ENCODE assay signal across 21 cellular contexts in the genomic region with DNA sequence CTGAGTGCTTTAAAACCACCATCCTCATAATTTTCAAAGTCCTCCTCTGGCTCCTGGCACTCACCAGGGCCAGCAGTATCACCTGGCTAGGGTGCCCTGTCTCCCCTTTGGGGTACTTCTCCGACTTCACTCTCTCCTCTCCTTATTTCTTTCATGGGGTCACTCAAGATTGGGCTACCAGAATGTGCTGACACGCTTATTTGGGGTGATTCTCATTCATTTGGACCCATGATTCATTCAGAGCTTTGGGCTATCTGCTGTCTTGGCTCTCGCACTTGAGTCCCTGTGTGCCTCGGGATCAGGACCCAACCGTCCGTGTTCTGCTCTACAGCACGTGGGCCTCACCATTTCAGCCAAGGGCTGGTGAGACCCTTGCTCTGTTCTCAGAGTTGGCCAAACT.
A peak's percentile ranks its signal among the peaks of the same experiment; 100 is the strongest.
DNase-seq lines count a peak whose midpoint lies in the region; ATAC-seq, FAIRE-seq and TF ChIP-seq lines count a peak whose summit lies in the region.
"Had no signal": no experiment of that assay in that cellular context is flagged by ENCODE, and none has a peak within 500 bp of the region (broad histone marks: within the 10 kb centered on the region; RNA-seq: fewer than 3 reads in every experiment).

No MANE protein-coding gene starts in this region.

- TF ChIP-seq EP300 in HepG2 (IDR thresholded peaks at IDR 0.05; ENCODE audit: low read depth in 2 of 2, low read length in 2 of 2) = no peak
- no peak for TF ChIP-seq EP300 in HepG2 (CRISPR knock-in tag; IDR thresholded peaks at IDR 0.05; ENCODE audit: borderline replicate concordance)

- no peak overlapping the region for H2BK20ac ChIP-seq in IMR-90 (ENCODE audit: low read depth, low read length)

- WGBS in HepG2 (ENCODE audit: low lambda C conversion rate) = 85% methylated on average over 6 of the region's 7 CpGs
- WGBS in right lobe of liver (ENCODE audit: insufficient coverage, low coverage, low lambda C conversion rate, missing lambda C conversion rate) = 89% methylated on average over 7 of the region's 7 CpGs
- WGBS in IMR-90 (ENCODE audit: extremely low coverage in 2 of 2, insufficient read length in 1 of 2), 2 experiments = 100% methylated on average over 1 of the region's 7 CpGs; no CpG with 5 or more reads in 1 of the 2 experiments

- H3K9me1 ChIP-seq in IMR-90 (ENCODE audit: insufficient read depth, low read length) = no peaks in the 10 kb centered on the region; the same call in 1 of the 2 replicates

- no peak overlapping the region for H3K4me3 Mint-ChIP-seq in stimulated activated effector memory CD8-positive, alpha-beta T cell treated with anti-CD3 and anti-CD28 coated beads, Interleukin-12 subunit alpha, Interleukin-12 subunit beta, amount 100 ng/mL, for 72 hours
- H3K4me3 Mint-ChIP-seq: CD4-positive, alpha-beta memory T cell; CD4-positive, CD25-positive, alpha-beta regulatory T cell; CD8-positive, alpha-beta memory T cell had no signal

- no peak overlapping the region for H2AK9ac ChIP-seq in IMR-90 (replicated peaks; ENCODE audit: low read depth, low read length, poor library complexity)

- H2AK5ac ChIP-seq in IMR-90 (ENCODE audit: low read depth, low read length) = no peak overlapping the region

- H3K79me2 ChIP-seq in HepG2 (ENCODE audit: insufficient read depth, low read length) = no peaks in the 10 kb centered on the region

- TF ChIP-seq CTCF in HepG2 (CRISPR knock-in tag; IDR thresholded peaks at IDR 0.05) (no peak), right lobe of liver (IDR thresholded peaks at IDR 0.05) (no peak), IMR-90 (conservative IDR thresholded peaks at IDR 0.05; ENCODE audit: low read depth, low read length) (no peak)

- H2BK120ac ChIP-seq in IMR-90 (ENCODE audit: low read depth, low read length) = no peak overlapping the region

- H3K27ac Mint-ChIP-seq in stimulated activated effector memory CD8-positive, alpha-beta T cell treated with anti-CD3 and anti-CD28 coated beads, Interleukin-12 subunit alpha, Interleukin-12 subunit beta, amount 100 ng/mL, for 72 hours = no peak overlapping the region
- H3K27ac Mint-ChIP-seq: CD14-positive monocyte; CD4-positive, alpha-beta memory T cell; CD4-positive, CD25-positive, alpha-beta regulatory T cell had no signal

- dilution Hi-C loops in IMR-90 (cut with HindIII; ENCODE audit: low sequenced_read_pairs, unreplicated experiment) = no loop called here

- H3K4me1 Mint-ChIP-seq in stimulated activated effector memory CD8-positive, alpha-beta T cell treated with anti-CD3 and anti-CD28 coated beads, Interleukin-12 subunit alpha, Interleukin-12 subunit beta, amount 100 ng/mL, for 72 hours = peaks cover 6% of the 10 kb centered on the region
- H3K4me1 Mint-ChIP-seq: CD4-positive, CD25-positive, alpha-beta regulatory T cell; CD8-positive, alpha-beta memory T cell had no signal

- H2BK15ac ChIP-seq in IMR-90 (ENCODE audit: low read depth, low read length) = no peak overlapping the region

- in situ Hi-C loops in HepG2 (cut with HindIII; ENCODE audit: extremely low pct_ligation_motif_present, low pct_unique_long_range_greater_than_20kb) (no loop called here), IMR-90 (cut with MboI; ENCODE audit: low sequenced_read_pairs) (no loop called here)

- ATAC-seq in HepG2 (no peak), right lobe of liver (no peak), IMR-90 (ENCODE audit: low read depth) (no peak), GM18858 (IDR thresholded peaks at IDR 0.05; ENCODE audit: unreplicated experiment) (no peak)
- peak; percentile 15 for ATAC-seq in stimulated activated effector memory CD8-positive, alpha-beta T cell treated with anti-CD3 and anti-CD28 coated beads, Interleukin-12 subunit alpha, Interleukin-12 subunit beta, amount 100 ng/mL, for 72 hours

- no peak overlapping the region for H3K9ac ChIP-seq in HepG2 (ENCODE audit: insufficient read depth, low read depth, low read length)
- no peak overlapping the region for H3K9ac ChIP-seq in IMR-90 (ENCODE audit: low read depth, low read length)
- H3K9ac ChIP-seq: BLaER1 had no signal

- CTCF ChIA-PET in HepG2 (lab: Yijun Ruan, JAX; ENCODE audit: low intra/inter-chr PET ratio, low total read pairs) (no interaction called here), IMR-90 (lab: Yijun Ruan, JAX) (no interaction called here)

- H3K36me3 ChIP-seq in HepG2 (replicated peaks in 1 of 2; ENCODE audit: control insufficient read depth in 1 of 2, insufficient read depth in 2 of 2, low read length in 2 of 2) (no peaks in the 10 kb centered on the region), right lobe of liver (no peaks in the 10 kb centered on the region), IMR-90 (ENCODE audit: control insufficient read depth, insufficient read depth, low read length) (no peaks in the 10 kb centered on the region)
- H3K36me3 ChIP-seq: BE2C, BLaER1 had no signal

- H3K4ac ChIP-seq in IMR-90 (ENCODE audit: low read depth, low read length) = no peak overlapping the region

- H3K56ac ChIP-seq in IMR-90 (ENCODE audit: extremely low read depth, insufficient read depth, low read length) = no peak overlapping the region

- no TSS peak for BruUV-seq in HepG2 (replicated peaks; lab: Mats Ljungman, UMichigan)
- BruUV-seq in IMR-90 (replicated peaks; lab: Mats Ljungman, UMichigan) = no TSS peak

- no peak overlapping the region for H4K5ac ChIP-seq in IMR-90 (ENCODE audit: low read depth, low read length)

- H3K36me3 Mint-ChIP-seq in stimulated activated effector memory CD8-positive, alpha-beta T cell treated with anti-CD3 and anti-CD28 coated beads, Interleukin-12 subunit alpha, Interleukin-12 subunit beta, amount 100 ng/mL, for 72 hours = no peaks in the 10 kb centered on the region
- H3K36me3 Mint-ChIP-seq: CD14-positive monocyte; CD4-positive, alpha-beta memory T cell; CD4-positive, CD25-positive, alpha-beta regulatory T cell; CD8-positive, alpha-beta memory T cell had no signal

- intact Hi-C loops in HepG2 (cut with micrococcal nuclease; ENCODE audit: unreplicated experiment) (loop anchor here (5.0 kb wide), 2 partner anchors 38 to 68 kb away; partner anchors contain the start of gene NEDD4L), right lobe of liver (cut with DNase I) (no loop called here), IMR-90 (cut with micrococcal nuclease) (loop anchor here (5.0 kb wide), 1 partner anchor 68 kb away; the partner anchor contains the start of gene NEDD4L)

- H2BK5ac ChIP-seq in IMR-90 (ENCODE audit: low read depth, low read length, poor library complexity, severe bottlenecking) = no peak overlapping the region

- FAIRE-seq in HepG2 (lab: Jason Lieb, UNC) = no peak
- FAIRE-seq: G401.6, GM12891 had no signal

- H4K91ac ChIP-seq in IMR-90 (ENCODE audit: insufficient read depth, low read depth, low read length) = no peak overlapping the region

- no peak for TF ChIP-seq POLR2A in HepG2 (IDR thresholded peaks at IDR 0.05; ENCODE audit: insufficient read depth in 1 of 2, low read depth in 2 of 2, low read length in 2 of 2)
- no peak for TF ChIP-seq POLR2A in right lobe of liver (IDR thresholded peaks at IDR 0.05)
- no peak for TF ChIP-seq POLR2A in IMR-90 (IDR thresholded peaks at IDR 0.05; ENCODE audit: low read depth, low read length)

- H3K18ac ChIP-seq in IMR-90 (ENCODE audit: low read depth, low read length) = no peak overlapping the region

- H3K4me2 ChIP-seq in HepG2 (ENCODE audit: low read depth, low read length) (no peak overlapping the region), IMR-90 (ENCODE audit: low read depth, low read length) (no peak overlapping the region)
- H3K4me2 ChIP-seq: BLaER1 had no signal

- H3K27me3 ChIP-seq in HepG2 (ENCODE audit: control insufficient read depth in 1 of 2, insufficient read depth in 2 of 2, low read length in 2 of 2) (no peaks in the 10 kb centered on the region), right lobe of liver (no peaks in the 10 kb centered on the region), IMR-90 (ENCODE audit: control insufficient read depth, insufficient read depth, low read length) (peaks cover 9% of the 10 kb centered on the region)
- H3K27me3 ChIP-seq: BE2C, BLaER1 had no signal

- no peak overlapping the region for H3K23ac ChIP-seq in IMR-90 (ENCODE audit: low read depth, low read length)

- DNase-seq in HepG2 (ENCODE audit: low spot score) (no peak), right lobe of liver (no peak), IMR-90 (no peak), NCI-H2196 treated with DMSO at 0.1 percent for 48 hours (lab: John Stamatoyannopoulos, UW; ENCODE audit: unreplicated experiment) (no peak)
- DNase-seq in stimulated activated effector memory CD8-positive, alpha-beta T cell treated with anti-CD3 and anti-CD28 coated beads, Interleukin-12 subunit alpha, Interleukin-12 subunit beta, amount 100 ng/mL, for 72 hours (ENCODE audit: low spot score in 2 of 2) = no peak
- DNase-seq: ACHN; BE2C; C1 segment of cervical spinal cord; Calu3; CD4-positive, alpha-beta memory T cell; CD4-positive, CD25-positive, alpha-beta regulatory T cell; CD8-positive, alpha-beta memory T cell; COR-L47; DMS79 treated with DMSO at 0.1 percent for 48 hours; GF-D8 had no signal

- H3K79me1 ChIP-seq in IMR-90 (ENCODE audit: low read depth in 1 of 2, low read length in 2 of 2) = no peaks in the 10 kb centered on the region

- H3K9me3 ChIP-seq in HepG2 (ENCODE audit: low read length) (no peaks in the 10 kb centered on the region), right lobe of liver (no peaks in the 10 kb centered on the region), IMR-90 (ENCODE audit: control insufficient read depth, insufficient read depth, low read length) (no peaks in the 10 kb centered on the region)
- H3K9me3 ChIP-seq: BE2C, BLaER1 had no signal

- peaks cover 76% of the 10 kb centered on the region for H3K4me1 ChIP-seq in HepG2 (ENCODE audit: insufficient read depth, low read length)
- peaks cover 0 to 8% (median 4%) of the 10 kb centered on the region in 4 donors for H3K4me1 ChIP-seq in right lobe of liver
- peaks cover 4% of the 10 kb centered on the region; the same call in 1 of the 2 replicates for H3K4me1 ChIP-seq in IMR-90 (ENCODE audit: control insufficient read depth, insufficient read depth, low read length)
- H3K4me1 ChIP-seq: BE2C, BLaER1 had no signal

- no peak overlapping the region for H3K14ac ChIP-seq in IMR-90 (replicated peaks; ENCODE audit: low read depth, low read length)

- H2AFZ ChIP-seq in HepG2 (ENCODE audit: low read length) = no peak overlapping the region
- no peak overlapping the region for H2AFZ ChIP-seq in IMR-90 (replicated peaks; ENCODE audit: low read length, poor library complexity)

- H4K8ac ChIP-seq in IMR-90 (ENCODE audit: low read depth in 2 of 2, low read length in 2 of 2) = no peak overlapping the region

- no peak overlapping the region for H3K4me3 ChIP-seq in HepG2 (replicated peaks in 1 of 3; ENCODE audit: insufficient read depth in 1 of 3, low read depth in 2 of 3, low read length in 3 of 3)
- no peak overlapping the region for H3K4me3 ChIP-seq in right lobe of liver
- H3K4me3 ChIP-seq in IMR-90 (ENCODE audit: insufficient read depth, low read depth, low read length) = no peak overlapping the region
- H3K4me3 ChIP-seq: BLaER1 had no signal

- POLR2A ChIA-PET in HepG2 (lab: Yijun Ruan, JAX) = no interaction called here
- POLR2A ChIA-PET in IMR-90 (lab: Charles Lee; ENCODE audit: unreplicated experiment) = no interaction called here

- H3K9me3 Mint-ChIP-seq in stimulated activated effector memory CD8-positive, alpha-beta T cell treated with anti-CD3 and anti-CD28 coated beads, Interleukin-12 subunit alpha, Interleukin-12 subunit beta, amount 100 ng/mL, for 72 hours = no peaks in the 10 kb centered on the region
- H3K9me3 Mint-ChIP-seq: CD14-positive monocyte; CD4-positive, alpha-beta memory T cell; CD8-positive, alpha-beta memory T cell had no signal

- TF ChIP-seq RAD21 in HepG2 (CRISPR knock-in tag; IDR thresholded peaks at IDR 0.05) (no peak), IMR-90 (IDR thresholded peaks at IDR 0.05; ENCODE audit: low read length) (no peak)

- H4K20me1 ChIP-seq in HepG2 (ENCODE audit: insufficient read depth, low read length) (no peaks in the 10 kb centered on the region), IMR-90 (ENCODE audit: insufficient read depth, low read length) (no peaks in the 10 kb centered on the region)
- H4K20me1 ChIP-seq: BLaER1 had no signal

- H3K27ac ChIP-seq in HepG2 (ENCODE audit: extremely low read length, insufficient read depth, low read length) (no peak overlapping the region), right lobe of liver (no peak overlapping the region), IMR-90 (ENCODE audit: insufficient read depth, low read length) (no peak overlapping the region)
- H3K27ac ChIP-seq: 22Rv1, BLaER1 had no signal

Comparison
In these comparisons a context has a peak if more than half of its experiments do, and no peak if none do; other contexts are left out.
1. intact Hi-C loops: an anchor here in HepG2 (5.0 kb wide) and IMR-90 (5.0 kb wide); none called in right lobe of liver.